Comparison of ENCODE assay signal across 10 cellular contexts in genomic region chr12:12882288-12882687, GRCh38.
"Had no signal": no experiment of that assay in that cellular context is flagged by ENCODE, and none has a peak within 500 bp of the region (broad histone marks: within the 10 kb centered on the region; RNA-seq: fewer than 3 reads in every experiment).

No MANE protein-coding gene starts in this region.

- H3K9me3 ChIP-seq: left lung, ovary, tibial artery had no signal

- H3K4me3 ChIP-seq: left lung, neural progenitor cell, ovary, tibial artery had no signal

- H3K27ac ChIP-seq: neural progenitor cell, ovary, tibial artery had no signal

- DNase-seq: activated gamma-delta T cell treated with Interleukin-2 at 50 U/mL for 16 hours; activated naive CD8-positive, alpha-beta T cell treated with anti-CD3 and anti-CD28 coated beads for 36 hours; activated T-cell treated with anti-CD3 and anti-CD28 coated beads, Interleukin-2, amount 50 U/mL, for 48 hours; foreskin melanocyte; head of caudate nucleus; left lung; ovary; T-helper 9 cell; tibial artery had no signal

- H3K27me3 ChIP-seq: left lung, ovary, tibial artery had no signal

- H3K36me3 ChIP-seq: left lung, neural progenitor cell, ovary, tibial artery had no signal

- H3K4me1 ChIP-seq: left lung had no signal
